In genomic region chr3:129160891-129161859, GRCh38 we compare ENCODE assay signal across 1 cellular context.
TF ChIP-seq lines count a peak whose summit lies in the region.

Gene ISY1, minus strand, starts transcription at chr3:129161063. Its CDS starts 88 bp downstream, at chr3:129160975.

TF ChIP-seq in K562, 482 proteins besides CTCF, POLR2A, EP300 and RAD21 (continued from another document and continues in another):
- TF ChIP-seq MGA (IDR thresholded peaks at IDR 0.05) (no peak; the same call in 1 of the 2 replicates), MAFK (IDR thresholded peaks at IDR 0.05; ENCODE audit: low read length) (no peak), ZNF778 (CRISPR knock-in tag; IDR thresholded peaks at IDR 0.05) (no peak), FIP1L1 (IDR thresholded peaks at IDR 0.05; ENCODE audit: low read depth, low read length, poor library complexity, severe bottlenecking) (no peak), TCF15 (CRISPR knock-in tag; IDR thresholded peaks at IDR 0.05) (no peak), ZNF740 (CRISPR knock-in tag; IDR thresholded peaks at IDR 0.05) (no peak), ZNF740 (tag; IDR thresholded peaks at IDR 0.05) (no peak), FOSL1 (tag; conservative IDR thresholded peaks at IDR 0.05) (0 out of 2 replicates have a peak, but pooled peaks have one; percentile 16), ZHX1 (conservative IDR thresholded peaks at IDR 0.05; ENCODE audit: low read length) (no peak), ZNF232 (CRISPR knock-in tag; IDR thresholded peaks at IDR 0.05) (no peak), MCM5 (IDR thresholded peaks at IDR 0.05; ENCODE audit: low read depth) (no peak), CHD1 (IDR thresholded peaks at IDR 0.05; ENCODE audit: low read length) (no peak), ZBTB43 (CRISPR knock-in tag; IDR thresholded peaks at IDR 0.05) (no peak), MXI1 (IDR thresholded peaks at IDR 0.05; ENCODE audit: low read depth, low read length) (peak; percentile 18; the same call in 1 of the 2 replicates), ZNF707 (CRISPR knock-in tag; conservative IDR thresholded peaks at IDR 0.05) (no peak), OTX1 (CRISPR knock-in tag; IDR thresholded peaks at IDR 0.05) (0 out of 2 replicates have a peak, but pooled peaks have one; percentile 50), ZFP36 (IDR thresholded peaks at IDR 0.05; ENCODE audit: low read depth, low read length, partially characterized antibody) (no peak), TEAD4 (IDR thresholded peaks at IDR 0.05; ENCODE audit: low read length) (0 out of 2 replicates have a peak, but pooled peaks have one; percentile 3), TEAD4 (CRISPR knock-in tag; IDR thresholded peaks at IDR 0.05; ENCODE audit: borderline replicate concordance) (no peak), NR2C1 (IDR thresholded peaks at IDR 0.05) (peak; percentile 97), NR2C1 (tag; IDR thresholded peaks at IDR 0.05) (peak; percentile 98), SAFB2 (IDR thresholded peaks at IDR 0.05; ENCODE audit: borderline replicate concordance, low read depth, low read length, severe bottlenecking) (no peak), ARID2 (IDR thresholded peaks at IDR 0.05) (no peak), ZBTB40 (IDR thresholded peaks at IDR 0.05) (peak; percentile 100), ZBTB40 (CRISPR knock-in tag; IDR thresholded peaks at IDR 0.05) (no peak), ZNF197 (CRISPR knock-in tag; IDR thresholded peaks at IDR 0.05; ENCODE audit: low read depth) (0 out of 2 replicates have a peak, but pooled peaks have one; percentile 59), ZNF655 (CRISPR knock-in tag; IDR thresholded peaks at IDR 0.05) (no peak)
